Comparison of ENCODE assay signal across 8 cellular contexts in genomic region chr20:33262658-33263065, GRCh38. TPM values are rescaled to one million over a fixed set of nuclear protein-coding genes. Genes with fewer than 3 reads are reported as not detected.
A peak's percentile ranks its signal among the peaks of the same experiment; 100 is the strongest.
DNase-seq lines count a peak whose midpoint lies in the region; TF ChIP-seq lines count a peak whose summit lies in the region.

No MANE protein-coding gene starts in this region.

- H3K36me3 Mint-ChIP-seq in activated CD4-positive, alpha-beta memory T cell treated with anti-CD3 and anti-CD28 coated beads for 36 hours, result no peaks in the 10 kb centered on the region
- H3K36me3 Mint-ChIP-seq in activated CD4-positive, alpha-beta memory T cell treated with anti-CD3 and anti-CD28 coated beads, Interleukin-2, amount 10 ng/mL, durations not matched to agents 7 days and 5 days (ENCODE audit: low read depth), result no peaks in the 10 kb centered on the region
- no peaks in the 10 kb centered on the region for H3K36me3 Mint-ChIP-seq in activated T-helper 2 cell treated with anti-CD3 and anti-CD28 coated beads, Interferon-gamma antibody, Interleukin-2, Interleukin-4, amounts not matched to agents 10 μg/mL and 5 μg/mL and 100 μg/mL, durations not matched to agents 14 hours and 24 hours and 36 hours (ENCODE audit: low read depth)

- intact Hi-C loops in activated CD4-positive, alpha-beta memory T cell treated with anti-CD3 and anti-CD28 coated beads for 36 hours (cut with micrococcal nuclease), result no loop called here
- intact Hi-C loops in lower leg skin (cut with DNase I; ENCODE audit: low total_unique reads), result no loop called here
- intact Hi-C loops in activated T-helper 2 cell treated with anti-CD3 and anti-CD28 coated beads, Interferon-gamma antibody, Interleukin-2, Interleukin-4, amounts not matched to agents 10 μg/mL and 5 μg/mL and 100 μg/mL, durations not matched to agents 14 hours and 24 hours and 36 hours (cut with micrococcal nuclease), result no loop called here

- no peak for TF ChIP-seq POLR2A in lower leg skin (IDR thresholded peaks at IDR 0.05)

- no peak overlapping the region for H3K27ac Mint-ChIP-seq in activated CD4-positive, alpha-beta memory T cell treated with anti-CD3 and anti-CD28 coated beads for 36 hours
- no peak overlapping the region for H3K27ac Mint-ChIP-seq in activated CD4-positive, alpha-beta memory T cell treated with anti-CD3 and anti-CD28 coated beads, Interleukin-2, amount 10 ng/mL, durations not matched to agents 7 days and 5 days
- H3K27ac Mint-ChIP-seq in activated T-helper 2 cell treated with anti-CD3 and anti-CD28 coated beads, Interferon-gamma antibody, Interleukin-2, Interleukin-4, amounts not matched to agents 10 μg/mL and 5 μg/mL and 100 μg/mL, durations not matched to agents 14 hours and 24 hours and 36 hours, result no peak overlapping the region

- peak; percentile 19 for DNase-seq in activated CD4-positive, alpha-beta memory T cell treated with anti-CD3 and anti-CD28 coated beads for 36 hours
- no peak for DNase-seq in activated CD4-positive, alpha-beta memory T cell treated with anti-CD3 and anti-CD28 coated beads, Interleukin-2, amount 10 ng/mL, durations not matched to agents 7 days and 5 days
- DNase-seq in MV-4-11 (lab: John Stamatoyannopoulos, UW), result peak; percentile 83
- peak; percentile 30 for DNase-seq in SKM-1 treated with dmso at 0.1 percent for 144 hours (lab: John Stamatoyannopoulos, UW; ENCODE audit: unreplicated experiment)
- peak; percentile 32 to 63 for DNase-seq in foreskin fibroblast
- DNase-seq in pulmonary artery endothelial cell (ENCODE audit: low read depth, low spot score), result peak; percentile 13
- DNase-seq in lower leg skin (ENCODE audit: low spot score in 2 of 2), result no peak
- DNase-seq in activated T-helper 2 cell treated with anti-CD3 and anti-CD28 coated beads, Interferon-gamma antibody, Interleukin-2, Interleukin-4, amounts not matched to agents 10 μg/mL and 5 μg/mL and 100 μg/mL, durations not matched to agents 14 hours and 24 hours and 36 hours (ENCODE audit: low spot score), result no peak

- H3K4me3 Mint-ChIP-seq in activated CD4-positive, alpha-beta memory T cell treated with anti-CD3 and anti-CD28 coated beads for 36 hours, result no peak overlapping the region
- no peak overlapping the region for H3K4me3 Mint-ChIP-seq in activated CD4-positive, alpha-beta memory T cell treated with anti-CD3 and anti-CD28 coated beads, Interleukin-2, amount 10 ng/mL, durations not matched to agents 7 days and 5 days
- no peak overlapping the region for H3K4me3 Mint-ChIP-seq in activated T-helper 2 cell treated with anti-CD3 and anti-CD28 coated beads, Interferon-gamma antibody, Interleukin-2, Interleukin-4, amounts not matched to agents 10 μg/mL and 5 μg/mL and 100 μg/mL, durations not matched to agents 14 hours and 24 hours and 36 hours (ENCODE audit: low read depth)

- POLR2A ChIA-PET in activated CD4-positive, alpha-beta memory T cell treated with anti-CD3 and anti-CD28 coated beads for 36 hours (lab: Charles Lee), result interaction anchor here (0.6 kb wide), 1 partner anchor 28 kb away, joined by 3 read pairs; no protein-coding TSS in a partner anchor
- POLR2A ChIA-PET in activated CD4-positive, alpha-beta memory T cell treated with anti-CD3 and anti-CD28 coated beads, Interleukin-2, amount 10 ng/mL, durations not matched to agents 7 days and 5 days (lab: Charles Lee), result no interaction called here

- H3K4me3 ChIP-seq in foreskin fibroblast (ENCODE audit: low read depth in 1 of 2, low read length in 2 of 2) (no peak overlapping the region), lower leg skin (ENCODE audit: low read depth, poor library complexity, severe bottlenecking) (no peak overlapping the region)

- peak; percentile 70 for TF ChIP-seq CTCF in foreskin fibroblast (IDR thresholded peaks at IDR 0.05; ENCODE audit: low read depth, low read length)
- no peak for TF ChIP-seq CTCF in lower leg skin (IDR thresholded peaks at IDR 0.05)

- peaks cover 21% of the 10 kb centered on the region for H3K27me3 Mint-ChIP-seq in activated CD4-positive, alpha-beta memory T cell treated with anti-CD3 and anti-CD28 coated beads for 36 hours
- H3K27me3 Mint-ChIP-seq in activated CD4-positive, alpha-beta memory T cell treated with anti-CD3 and anti-CD28 coated beads, Interleukin-2, amount 10 ng/mL, durations not matched to agents 7 days and 5 days, result peaks cover 23% of the 10 kb centered on the region
- peaks cover 18% of the 10 kb centered on the region for H3K27me3 Mint-ChIP-seq in activated T-helper 2 cell treated with anti-CD3 and anti-CD28 coated beads, Interferon-gamma antibody, Interleukin-2, Interleukin-4, amounts not matched to agents 10 μg/mL and 5 μg/mL and 100 μg/mL, durations not matched to agents 14 hours and 24 hours and 36 hours (ENCODE audit: low read depth)

- WGBS in lower leg skin, 2 donors, result 37 to 42% methylated on average over 5 of the region's 5 CpGs

- CTCF ChIA-PET in activated CD4-positive, alpha-beta memory T cell treated with anti-CD3 and anti-CD28 coated beads for 36 hours (lab: Charles Lee), result interaction anchor here (0.8 to 2.5 kb wide), 6 partner anchors 11 to 37 kb away, joined by 5 to 18 read pairs (median 6); no protein-coding TSS in a partner anchor
- CTCF ChIA-PET in activated CD4-positive, alpha-beta memory T cell treated with anti-CD3 and anti-CD28 coated beads, Interleukin-2, amount 10 ng/mL, durations not matched to agents 7 days and 5 days (lab: Charles Lee), result interaction anchor here (1.3 kb wide), 1 partner anchor 33 kb away, joined by 4 read pairs; no protein-coding TSS in a partner anchor

- H3K9me3 Mint-ChIP-seq in activated CD4-positive, alpha-beta memory T cell treated with anti-CD3 and anti-CD28 coated beads for 36 hours, result no peaks in the 10 kb centered on the region
- no peaks in the 10 kb centered on the region for H3K9me3 Mint-ChIP-seq in activated CD4-positive, alpha-beta memory T cell treated with anti-CD3 and anti-CD28 coated beads, Interleukin-2, amount 10 ng/mL, durations not matched to agents 7 days and 5 days
- H3K9me3 Mint-ChIP-seq in activated T-helper 2 cell treated with anti-CD3 and anti-CD28 coated beads, Interferon-gamma antibody, Interleukin-2, Interleukin-4, amounts not matched to agents 10 μg/mL and 5 μg/mL and 100 μg/mL, durations not matched to agents 14 hours and 24 hours and 36 hours, result no peaks in the 10 kb centered on the region

- H3K4me1 Mint-ChIP-seq in activated CD4-positive, alpha-beta memory T cell treated with anti-CD3 and anti-CD28 coated beads for 36 hours (ENCODE audit: low read depth), result no peaks in the 10 kb centered on the region
- H3K4me1 Mint-ChIP-seq in activated CD4-positive, alpha-beta memory T cell treated with anti-CD3 and anti-CD28 coated beads, Interleukin-2, amount 10 ng/mL, durations not matched to agents 7 days and 5 days, result peaks cover 2% of the 10 kb centered on the region
- peaks cover 3% of the 10 kb centered on the region for H3K4me1 Mint-ChIP-seq in activated T-helper 2 cell treated with anti-CD3 and anti-CD28 coated beads, Interferon-gamma antibody, Interleukin-2, Interleukin-4, amounts not matched to agents 10 μg/mL and 5 μg/mL and 100 μg/mL, durations not matched to agents 14 hours and 24 hours and 36 hours (ENCODE audit: low read depth)

RNA-seq across cellular contexts. Expression of gene BPIFB1, which starts 20.4 kb away (rescaled TPM):
- total RNA-seq in activated CD4-positive, alpha-beta memory T cell treated with anti-CD3 and anti-CD28 coated beads for 36 hours, result not detected
- total RNA-seq in activated CD4-positive, alpha-beta memory T cell treated with anti-CD3 and anti-CD28 coated beads, Interleukin-2, amount 10 ng/mL, durations not matched to agents 7 days and 5 days, result not detected
- total RNA-seq in pulmonary artery endothelial cell (not detected in 2 replicates), lower leg skin (not detected)
- total RNA-seq in activated T-helper 2 cell treated with anti-CD3 and anti-CD28 coated beads, Interferon-gamma antibody, Interleukin-2, Interleukin-4, amounts not matched to agents 10 μg/mL and 5 μg/mL and 100 μg/mL, durations not matched to agents 14 hours and 24 hours and 36 hours, result not detected in 2 replicates

RNA-seq across cellular contexts. Expression of gene BPIFA1, which starts 26.9 kb away (rescaled TPM):
- not detected for total RNA-seq in activated CD4-positive, alpha-beta memory T cell treated with anti-CD3 and anti-CD28 coated beads for 36 hours
- total RNA-seq in activated CD4-positive, alpha-beta memory T cell treated with anti-CD3 and anti-CD28 coated beads, Interleukin-2, amount 10 ng/mL, durations not matched to agents 7 days and 5 days, result not detected
- total RNA-seq in pulmonary artery endothelial cell, result not detected in 2 replicates
- not detected for total RNA-seq in lower leg skin
- total RNA-seq in activated T-helper 2 cell treated with anti-CD3 and anti-CD28 coated beads, Interferon-gamma antibody, Interleukin-2, Interleukin-4, amounts not matched to agents 10 μg/mL and 5 μg/mL and 100 μg/mL, durations not matched to agents 14 hours and 24 hours and 36 hours, result not detected in 2 replicates

RNA-seq across cellular contexts. Expression of gene BPIFA3, which starts 45.5 kb away (rescaled TPM):
- total RNA-seq in activated CD4-positive, alpha-beta memory T cell treated with anti-CD3 and anti-CD28 coated beads for 36 hours, result not detected
- total RNA-seq in activated CD4-positive, alpha-beta memory T cell treated with anti-CD3 and anti-CD28 coated beads, Interleukin-2, amount 10 ng/mL, durations not matched to agents 7 days and 5 days, result not detected
- total RNA-seq in pulmonary artery endothelial cell (not detected in 2 replicates), lower leg skin (not detected)
- total RNA-seq in activated T-helper 2 cell treated with anti-CD3 and anti-CD28 coated beads, Interferon-gamma antibody, Interleukin-2, Interleukin-4, amounts not matched to agents 10 μg/mL and 5 μg/mL and 100 μg/mL, durations not matched to agents 14 hours and 24 hours and 36 hours, result not detected in 2 replicates

Comparison
In these comparisons a context has a peak if more than half of its experiments do, and no peak if none do; other contexts are left out.
1. DNase-seq: peak in activated CD4-positive, alpha-beta memory T cell treated with anti-CD3 and anti-CD28 coated beads for 36 hours (single experiment), MV-4-11 (single experiment), SKM-1 treated with dmso at 0.1 percent for 144 hours (single experiment), foreskin fibroblast (2 of 2) and pulmonary artery endothelial cell (single experiment); none in activated CD4-positive, alpha-beta memory T cell treated with anti-CD3 and anti-CD28 coated beads, Interleukin-2, amount 10 ng/mL, durations not matched to agents 7 days and 5 days (single experiment), lower leg skin (0 of 2) and activated T-helper 2 cell treated with anti-CD3 and anti-CD28 coated beads, Interferon-gamma antibody, Interleukin-2, Interleukin-4, amounts not matched to agents 10 μg/mL and 5 μg/mL and 100 μg/mL, durations not matched to agents 14 hours and 24 hours and 36 hours (single experiment).